29 cellular contexts compared by ENCODE assay signal in genomic region chr11:108345767-108346166, GRCh38.
"Had no signal": no experiment of that assay in that cellular context is flagged by ENCODE, and none has a peak within 500 bp of the region (broad histone marks: within the 10 kb centered on the region; RNA-seq: fewer than 3 reads in every experiment).

No MANE protein-coding gene starts in this region.

- DNase-seq: activated CD4-positive, alpha-beta memory T cell treated with anti-CD3 and anti-CD28 coated beads for 36 hours; activated CD4-positive, alpha-beta T cell treated with anti-CD3 and anti-CD28 coated beads, Interleukin-2, amount 10 ng/mL, durations not matched to agents 24 days and 14 days; activated CD4-positive, CD25-positive, alpha-beta regulatory T cell treated with anti-CD3 and anti-CD28 coated beads, Interleukin-2, amount 50 U/mL, for 72 hours; activated CD8-positive, alpha-beta memory T cell treated with anti-CD3 and anti-CD28 coated beads, Interleukin-2, amount 50 U/mL, for 4 hours; activated gamma-delta T cell treated with Interleukin-2 at 50 U/mL for 16 hours; activated naive CD4-positive, alpha-beta T cell treated with anti-CD3 and anti-CD28 coated beads, Interleukin-2, amount 50 U/mL, for 16 hours; activated T-cell treated with anti-CD3 and anti-CD28 coated beads, Interleukin-2, amount 50 U/mL, for 72 hours; aorta; body of pancreas; central memory CD4-positive, alpha-beta T cell; NCI-H1048; NCI-H146; NCI-H187 treated with DMSO at 0.1 percent for 48 hours; NCI-H2171 treated with DMSO at 0.1 percent for 48 hours; NCI-H226; NCI-H510A treated with DMSO at 0.1 percent for 48 hours; NCI-H69; NK-92 treated with Interleukin-12 subunit alpha and Interleukin-12 subunit beta, amount 100 ng/mL, for 24 hours; OCI-M1; Peyer's patch; SHP77 had no signal

- H3K9me3 ChIP-seq: body of pancreas, Peyer's patch, SJSA1 had no signal

- H3K36me3 ChIP-seq: SJSA1 had no signal

- H3K4me1 ChIP-seq: Peyer's patch, SJSA1 had no signal

- ATAC-seq: activated T-cell treated with anti-CD3 and anti-CD28 coated beads, Interleukin-2, amount 50 U/mL, for 72 hours; SK-N-SH treated with all-trans-retinoic acid at 6 μM for 48 hours; WTC11 had no signal

- H3K4me3 ChIP-seq: body of pancreas, coronary artery, Peyer's patch, SJSA1 had no signal

- H3K27ac ChIP-seq: body of pancreas, coronary artery, Peyer's patch, RWPE1, SJSA1 had no signal

- H3K27me3 Mint-ChIP-seq: activated CD4-positive, alpha-beta memory T cell treated with anti-CD3 and anti-CD28 coated beads for 36 hours; activated CD4-positive, alpha-beta T cell treated with anti-CD3 and anti-CD28 coated beads, Interleukin-2, amount 10 ng/mL, durations not matched to agents 24 days and 14 days had no signal

- H3K27me3 ChIP-seq: body of pancreas, Peyer's patch, SJSA1 had no signal

- H3K9me3 Mint-ChIP-seq: activated CD4-positive, alpha-beta memory T cell treated with anti-CD3 and anti-CD28 coated beads for 36 hours; activated CD4-positive, alpha-beta T cell treated with anti-CD3 and anti-CD28 coated beads, Interleukin-2, amount 10 ng/mL, durations not matched to agents 24 days and 14 days; activated T-cell treated with anti-CD3 and anti-CD28 coated beads, Interleukin-2, amount 50 U/mL, for 72 hours; activated T-helper 2 cell treated with anti-CD3 and anti-CD28 coated beads, Interferon-gamma antibody, Interleukin-2, Interleukin-4, amounts not matched to agents 10 μg/mL and 5 μg/mL and 100 μg/mL, durations not matched to agents 14 hours and 24 hours and 36 hours; T-helper 1 cell treated with Interleukin-12 subunit alpha and Interleukin-12 subunit beta and Interleukin-4 antibody, amounts not matched to agents 30 μg/mL and 1 μg/mL, for 36 hours; WTC11 had no signal

- H3K4me3 Mint-ChIP-seq: activated CD4-positive, alpha-beta memory T cell treated with anti-CD3 and anti-CD28 coated beads for 36 hours; activated CD4-positive, alpha-beta T cell treated with anti-CD3 and anti-CD28 coated beads, Interleukin-2, amount 10 ng/mL, durations not matched to agents 24 days and 14 days; activated T-cell treated with anti-CD3 and anti-CD28 coated beads, Interleukin-2, amount 50 U/mL, for 72 hours; T-helper 1 cell treated with Interleukin-12 subunit alpha and Interleukin-12 subunit beta and Interleukin-4 antibody, amounts not matched to agents 30 μg/mL and 1 μg/mL, for 36 hours; WTC11 had no signal

- FAIRE-seq: bronchial epithelial cell had no signal

- H3K27ac Mint-ChIP-seq: activated CD4-positive, alpha-beta T cell treated with anti-CD3 and anti-CD28 coated beads, Interleukin-2, amount 10 ng/mL, durations not matched to agents 24 days and 14 days; activated T-helper 2 cell treated with anti-CD3 and anti-CD28 coated beads, Interferon-gamma antibody, Interleukin-2, Interleukin-4, amounts not matched to agents 10 μg/mL and 5 μg/mL and 100 μg/mL, durations not matched to agents 14 hours and 24 hours and 36 hours; T-helper 1 cell treated with Interleukin-12 subunit alpha and Interleukin-12 subunit beta and Interleukin-4 antibody, amounts not matched to agents 30 μg/mL and 1 μg/mL, for 36 hours; WTC11 had no signal
